Comparison of ENCODE assay signal across 27 cellular contexts in genomic region chr5:103355590-103355989, GRCh38.
"Had no signal": no experiment of that assay in that cellular context is flagged by ENCODE, and none has a peak within 500 bp of the region (broad histone marks: within the 10 kb centered on the region; RNA-seq: fewer than 3 reads in every experiment).

No MANE protein-coding gene starts in this region.

- H3K36me3 Mint-ChIP-seq: activated CD4-positive, alpha-beta memory T cell treated with anti-CD3 and anti-CD28 coated beads for 36 hours; activated naive CD8-positive, alpha-beta T cell treated with anti-CD3 and anti-CD28 coated beads, Interleukin-2, amount 10 ng/mL, durations not matched to agents 7 days and 5 days; immature natural killer cell; naive thymus-derived CD4-positive, alpha-beta T cell had no signal

- H3K9me3 Mint-ChIP-seq: activated CD4-positive, alpha-beta memory T cell treated with anti-CD3 and anti-CD28 coated beads for 36 hours; activated naive CD4-positive, alpha-beta T cell treated with anti-CD3 and anti-CD28 coated beads for 36 hours; activated naive CD8-positive, alpha-beta T cell treated with anti-CD3 and anti-CD28 coated beads, Interleukin-2, amount 10 ng/mL, durations not matched to agents 7 days and 5 days; activated T-helper 1 cell treated with anti-CD3 and anti-CD28 coated beads, Interleukin-12 subunit alpha, Interleukin-12 subunit beta, Interleukin-2, Interleukin-4 antibody, amounts not matched to agents 30 ng/mL and 10 ng/mL and 1 ng/mL, durations not matched to agents 14 hours and 24 hours and 36 hours; effector memory CD8-positive, alpha-beta T cell; naive thymus-derived CD4-positive, alpha-beta T cell; T-helper 2 cell treated with Interferon-gamma antibody and Interleukin-4, amounts not matched to agents 5 μg/mL and 100 μg/mL, for 36 hours had no signal

- H3K27ac Mint-ChIP-seq: activated CD4-positive, alpha-beta memory T cell treated with anti-CD3 and anti-CD28 coated beads for 36 hours; activated CD4-positive, alpha-beta T cell treated with anti-CD3 and anti-CD28 coated beads, Interleukin-2, amount 10 ng/mL, durations not matched to agents 24 days and 14 days; activated naive CD4-positive, alpha-beta T cell treated with anti-CD3 and anti-CD28 coated beads for 36 hours; activated naive CD8-positive, alpha-beta T cell treated with anti-CD3 and anti-CD28 coated beads, Interleukin-2, amount 10 ng/mL, durations not matched to agents 7 days and 5 days; effector memory CD8-positive, alpha-beta T cell; immature natural killer cell; naive thymus-derived CD4-positive, alpha-beta T cell; progenitor cell of endocrine pancreas; T-helper 2 cell treated with Interferon-gamma antibody and Interleukin-4, amounts not matched to agents 5 μg/mL and 100 μg/mL, for 36 hours had no signal

- H3K4me1 Mint-ChIP-seq: immature natural killer cell had no signal

- H3K4me3 ChIP-seq: gastroesophageal sphincter, hepatocyte, ovary, sigmoid colon, testis, transverse colon, uterus had no signal

- H3K4me1 ChIP-seq: gastroesophageal sphincter, sigmoid colon, testis, transverse colon, uterus had no signal

- DNase-seq: activated CD4-positive, alpha-beta memory T cell treated with anti-CD3 and anti-CD28 coated beads for 36 hours; activated CD4-positive, alpha-beta T cell treated with anti-CD3 and anti-CD28 coated beads, Interleukin-2, amount 10 ng/mL, durations not matched to agents 24 days and 14 days; activated CD4-positive, CD25-positive, alpha-beta regulatory T cell treated with anti-CD3 and anti-CD28 coated beads, Interleukin-2, amount 50 U/mL, for 72 hours; activated CD8-positive, alpha-beta memory T cell treated with anti-CD3 and anti-CD28 coated beads, Interleukin-2, amount 50 U/mL, for 4 hours; activated effector memory CD4-positive, alpha-beta T cell treated with anti-CD3 and anti-CD28 coated beads, Interleukin-2, amount 50 U/mL, for 16 hours; activated naive CD4-positive, alpha-beta T cell treated with anti-CD3 and anti-CD28 coated beads for 36 hours; activated naive CD8-positive, alpha-beta T cell treated with anti-CD3 and anti-CD28 coated beads, Interleukin-2, amount 10 ng/mL, durations not matched to agents 7 days and 5 days; activated T-cell treated with anti-CD3 and anti-CD28 coated beads, Interleukin-2, amount 50 U/mL, for 1 hour; brain microvascular endothelial cell; cortex of kidney; effector memory CD8-positive, alpha-beta T cell; erythroblast; immature natural killer cell; midbrain; naive thymus-derived CD4-positive, alpha-beta T cell; ovary; sigmoid colon; stimulated activated naive CD4-positive, alpha-beta T cell; testis; transverse colon; uterus had no signal

- H3K9me3 ChIP-seq: gastroesophageal sphincter, ovary, sigmoid colon, testis, transverse colon, uterus had no signal

- FAIRE-seq: astrocyte had no signal

- H3K4me3 Mint-ChIP-seq: activated CD4-positive, alpha-beta memory T cell treated with anti-CD3 and anti-CD28 coated beads for 36 hours; activated CD4-positive, alpha-beta T cell treated with anti-CD3 and anti-CD28 coated beads, Interleukin-2, amount 10 ng/mL, durations not matched to agents 24 days and 14 days; activated naive CD4-positive, alpha-beta T cell treated with anti-CD3 and anti-CD28 coated beads for 36 hours; activated naive CD8-positive, alpha-beta T cell treated with anti-CD3 and anti-CD28 coated beads, Interleukin-2, amount 10 ng/mL, durations not matched to agents 7 days and 5 days; activated T-helper 1 cell treated with anti-CD3 and anti-CD28 coated beads, Interleukin-12 subunit alpha, Interleukin-12 subunit beta, Interleukin-2, Interleukin-4 antibody, amounts not matched to agents 30 ng/mL and 10 ng/mL and 1 ng/mL, durations not matched to agents 14 hours and 24 hours and 36 hours; effector memory CD8-positive, alpha-beta T cell; immature natural killer cell; naive thymus-derived CD4-positive, alpha-beta T cell; T-helper 2 cell treated with Interferon-gamma antibody and Interleukin-4, amounts not matched to agents 5 μg/mL and 100 μg/mL, for 36 hours had no signal

- ATAC-seq: effector memory CD8-positive, alpha-beta T cell; gastroesophageal sphincter; naive thymus-derived CD4-positive, alpha-beta T cell had no signal

- H3K27me3 ChIP-seq: brain microvascular endothelial cell, gastroesophageal sphincter, hepatocyte, ovary, sigmoid colon, testis, transverse colon, uterus had no signal

- H3K36me3 ChIP-seq: brain microvascular endothelial cell, gastroesophageal sphincter, ovary, sigmoid colon, transverse colon, uterus had no signal

- H3K27ac ChIP-seq: brain microvascular endothelial cell, gastroesophageal sphincter, hepatocyte, ovary, sigmoid colon, testis, transverse colon, uterus had no signal

- H3K27me3 Mint-ChIP-seq: progenitor cell of endocrine pancreas had no signal
